ENCODE assay signal across 8 cellular contexts in genomic region chr4:61202638-61203495, GRCh38. TPM values are rescaled to one million over a fixed set of nuclear protein-coding genes. Genes with fewer than 3 reads are reported as not detected.
DNase-seq lines count a peak whose midpoint lies in the region; ATAC-seq and TF ChIP-seq lines count a peak whose summit lies in the region.

No MANE protein-coding gene starts in this region.

- H3K9me3 ChIP-seq in PC-3 (ENCODE audit: low read length) = no peaks in the 10 kb centered on the region
- H3K9me3 ChIP-seq in cardiac muscle cell (ENCODE audit: low read depth) = no peaks in the 10 kb centered on the region
- H3K9me3 ChIP-seq in prostate gland = no peaks in the 10 kb centered on the region

- CTCF ChIA-PET in PC-3 (lab: Charles Lee) = no interaction called here
- CTCF ChIA-PET in activated naive CD4-positive, alpha-beta T cell treated with anti-CD3 and anti-CD28 coated beads, Interleukin-2, amount 10 ng/mL, durations not matched to agents 7 days and 5 days (lab: Charles Lee) = no interaction called here

- in situ Hi-C loops in G401 (cut with HindIII; ENCODE audit: low sequenced_read_pairs) = no loop called here

- no peak for TF ChIP-seq POLR2A in prostate gland (IDR thresholded peaks at IDR 0.05)

- intact Hi-C loops in PC-3 (cut with micrococcal nuclease) (loop anchor here (2.0 to 5.0 kb wide), 3 partner anchors 40 to 259 kb away; no protein-coding TSS in a partner anchor), prostate gland (cut with DNase I) (no loop called here)

- H3K4me1 ChIP-seq in PC-3 (ENCODE audit: insufficient read depth, low read length) (peaks cover 26% of the 10 kb centered on the region), cardiac muscle cell (ENCODE audit: low read depth) (peaks cover 4% of the 10 kb centered on the region), prostate gland (replicated peaks) (peaks cover 6% of the 10 kb centered on the region)

- H3K9me2 ChIP-seq in PC-3 (replicated peaks; ENCODE audit: low read length) = no peaks in the 10 kb centered on the region

- H3K27me3 ChIP-seq in PC-3 (ENCODE audit: low read length) (peaks cover 20% of the 10 kb centered on the region), cardiac muscle cell (peaks cover 52% of the 10 kb centered on the region), prostate gland (replicated peaks; ENCODE audit: insufficient read depth) (peaks cover 26% of the 10 kb centered on the region)

- no peak overlapping the region for H3K27ac Mint-ChIP-seq in activated naive CD4-positive, alpha-beta T cell treated with anti-CD3 and anti-CD28 coated beads, Interleukin-2, amount 10 ng/mL, durations not matched to agents 7 days and 5 days

- no peaks in the 10 kb centered on the region for H3K79me2 ChIP-seq in PC-3 (ENCODE audit: low read length)

- H3F3A ChIP-seq in PC-3 (ENCODE audit: low read length, unreplicated experiment) = no peaks in the 10 kb centered on the region

- H3K4me2 ChIP-seq in PC-3 (ENCODE audit: low read length) = peak overlapping the region; percentile 90

- peak; percentile 77 for ATAC-seq in PC-3
- no peak for ATAC-seq in GM19467 (IDR thresholded peaks at IDR 0.05; ENCODE audit: unreplicated experiment)
- no peak for ATAC-seq in HG03521 (IDR thresholded peaks at IDR 0.05; ENCODE audit: unreplicated experiment)

- peak overlapping the region; percentile 65 for H3K4me3 ChIP-seq in PC-3 (ENCODE audit: low read length)
- peak overlapping the region; percentile 59 for H3K4me3 ChIP-seq in cardiac muscle cell
- peak overlapping the region; percentile 30 to 39 for H3K4me3 ChIP-seq in prostate gland

- H4K20me1 ChIP-seq in PC-3 (ENCODE audit: low read length) = no peaks in the 10 kb centered on the region

- no peak for TF ChIP-seq CTCF in PC-3 (conservative IDR thresholded peaks at IDR 0.05; ENCODE audit: low read depth, low read length)
- no peak for TF ChIP-seq CTCF in cardiac muscle cell (IDR thresholded peaks at IDR 0.05; ENCODE audit: low read depth, low read length)
- no peak for TF ChIP-seq CTCF in prostate gland (IDR thresholded peaks at IDR 0.05)

- BruUV-seq in PC-3 (replicated peaks; lab: Mats Ljungman, UMichigan) = no TSS peak

- peaks cover 5% of the 10 kb centered on the region for H3K4me1 Mint-ChIP-seq in activated naive CD4-positive, alpha-beta T cell treated with anti-CD3 and anti-CD28 coated beads, Interleukin-2, amount 10 ng/mL, durations not matched to agents 7 days and 5 days

- no peak overlapping the region for H3K9ac ChIP-seq in PC-3 (ENCODE audit: low read length)

- no peak overlapping the region for H3K27ac ChIP-seq in PC-3 (ENCODE audit: low read length)
- H3K27ac ChIP-seq in cardiac muscle cell = no peak overlapping the region
- H3K27ac ChIP-seq in prostate gland = no peak overlapping the region

- H3K9me3 Mint-ChIP-seq in activated naive CD4-positive, alpha-beta T cell treated with anti-CD3 and anti-CD28 coated beads, Interleukin-2, amount 10 ng/mL, durations not matched to agents 7 days and 5 days = no peaks in the 10 kb centered on the region

- POLR2A ChIA-PET in PC-3 (lab: Charles Lee; ENCODE audit: unreplicated experiment) = no interaction called here

- DNase-seq in G401 (ENCODE audit: low spot score) = peak; percentile 83
- peak; percentile 72 for DNase-seq in PC-3
- DNase-seq in cardiac muscle cell (ENCODE audit: low read depth in 1 of 2, low spot score in 1 of 2) = peak; percentile 15 to 16
- DNase-seq in prostate gland (ENCODE audit: low spot score) = no peak
- DNase-seq in activated naive CD4-positive, alpha-beta T cell treated with anti-CD3 and anti-CD28 coated beads, Interleukin-2, amount 10 ng/mL, durations not matched to agents 7 days and 5 days = no peak
- no peak for DNase-seq in activated CD4-positive, alpha-beta T cell treated with anti-CD3 and anti-CD28 coated beads for 4 hours

- peak overlapping the region; percentile 80 for H2AFZ ChIP-seq in PC-3 (ENCODE audit: low read length)

- H3K4me3 Mint-ChIP-seq in activated naive CD4-positive, alpha-beta T cell treated with anti-CD3 and anti-CD28 coated beads, Interleukin-2, amount 10 ng/mL, durations not matched to agents 7 days and 5 days = no peak overlapping the region

- H3K36me3 Mint-ChIP-seq in activated naive CD4-positive, alpha-beta T cell treated with anti-CD3 and anti-CD28 coated beads, Interleukin-2, amount 10 ng/mL, durations not matched to agents 7 days and 5 days = peaks cover 5% of the 10 kb centered on the region

- no peaks in the 10 kb centered on the region for H3K36me3 ChIP-seq in PC-3 (ENCODE audit: low read depth, low read length)
- H3K36me3 ChIP-seq in cardiac muscle cell = no peaks in the 10 kb centered on the region
- no peaks in the 10 kb centered on the region for H3K36me3 ChIP-seq in prostate gland

- H3K27me3 Mint-ChIP-seq in activated naive CD4-positive, alpha-beta T cell treated with anti-CD3 and anti-CD28 coated beads, Interleukin-2, amount 10 ng/mL, durations not matched to agents 7 days and 5 days = peaks cover 50% of the 10 kb centered on the region

- 3% methylated on average over 26 of the region's 41 CpGs for WGBS in prostate gland

RNA-seq across cellular contexts. Expression of gene ADGRL3, which starts 2.7 kb away (rescaled TPM):
- not detected in 2 replicates for total RNA-seq in G401 (2014; rRNA removed; shearing (Covaris generic))
- 0.66 and 0.69 TPM in 2 replicates for total RNA-seq in PC-3 (2014; rRNA removed)
- total RNA-seq in cardiac muscle cell = 4.8 and 8.0 TPM in 2 replicates
- polyA plus RNA-seq in cardiac muscle cell = 2.4 and 2.8 TPM in 2 replicates
- 10 to 100 TPM in 1 of 2 donors, 1 to 10 TPM in 1; 1.7 to 23.5 TPM for total RNA-seq in prostate gland

Comparison
In these comparisons a context has a peak if more than half of its experiments do, and no peak if none do; other contexts are left out.
1. DNase-seq: peak in G401 (single experiment), PC-3 (single experiment) and cardiac muscle cell (2 of 2); none in prostate gland (single experiment), activated naive CD4-positive, alpha-beta T cell treated with anti-CD3 and anti-CD28 coated beads, Interleukin-2, amount 10 ng/mL, durations not matched to agents 7 days and 5 days (single experiment) and activated CD4-positive, alpha-beta T cell treated with anti-CD3 and anti-CD28 coated beads for 4 hours (0 of 2).
2. Peak in every context shown above with its lines, with median percentiles within 50 percentile points of each other: H3K4me3 ChIP-seq.